Comparison of ENCODE assay signal across 22 cellular contexts in genomic region chr9:132472599-132472998, GRCh38.
"Had no signal": no experiment of that assay in that cellular context is flagged by ENCODE, and none has a peak within 500 bp of the region (broad histone marks: within the 10 kb centered on the region; RNA-seq: fewer than 3 reads in every experiment).

No MANE protein-coding gene starts in this region.

- H3K9me3 ChIP-seq: body of pancreas, gastroesophageal sphincter, left ventricle myocardium inferior, prostate gland, spleen, testis, vagina had no signal

- H3K27ac Mint-ChIP-seq: activated CD4-positive, alpha-beta memory T cell treated with anti-CD3 and anti-CD28 coated beads, Interleukin-2, amount 10 ng/mL, durations not matched to agents 7 days and 5 days; activated CD4-positive, alpha-beta T cell treated with anti-CD3 and anti-CD28 coated beads, Interleukin-2, amount 10 ng/mL, durations not matched to agents 24 days and 14 days; activated naive CD4-positive, alpha-beta T cell treated with anti-CD3 and anti-CD28 coated beads, Interleukin-2, amount 50 U/mL, for 24 hours; naive thymus-derived CD4-positive, alpha-beta T cell; type B pancreatic cell had no signal

- H3K36me3 ChIP-seq: cardiac muscle cell, gastroesophageal sphincter, left ventricle myocardium inferior, prostate gland, spleen, vagina had no signal

- DNase-seq: activated CD4-positive, alpha-beta memory T cell treated with anti-CD3 and anti-CD28 coated beads, Interleukin-2, amount 10 ng/mL, durations not matched to agents 7 days and 5 days; activated CD4-positive, alpha-beta T cell treated with anti-CD3 and anti-CD28 coated beads, Interleukin-2, amount 10 ng/mL, durations not matched to agents 24 days and 14 days; activated gamma-delta T cell treated with Interleukin-2 at 50 U/mL for 16 hours; anterior cingulate cortex; body of pancreas; cortex of kidney; head of caudate nucleus; hypothalamus; left ventricle myocardium inferior; naive thymus-derived CD4-positive, alpha-beta T cell; stimulated activated CD4-positive, alpha-beta T cell treated with anti-CD3 and anti-CD28 coated beads, Interleukin-4, amount 100 ng/mL, for 1 hour; stimulated activated naive CD4-positive, alpha-beta T cell; testis had no signal

- H3K27ac ChIP-seq: body of pancreas, cardiac muscle cell, epithelial cell of prostate, gastroesophageal sphincter, left ventricle myocardium inferior, prostate gland, spleen, testis, vagina, VCaP had no signal

- H3K36me3 Mint-ChIP-seq: activated naive CD4-positive, alpha-beta T cell treated with anti-CD3 and anti-CD28 coated beads, Interleukin-2, amount 50 U/mL, for 24 hours; naive thymus-derived CD4-positive, alpha-beta T cell; type B pancreatic cell had no signal

- H3K4me1 ChIP-seq: body of pancreas, gastroesophageal sphincter, prostate gland, spleen, testis, vagina had no signal

- H3K4me3 ChIP-seq: body of pancreas, cardiac muscle cell, gastroesophageal sphincter, left ventricle myocardium inferior, prostate gland, spleen, testis, vagina had no signal

- H3K4me1 Mint-ChIP-seq: activated CD4-positive, alpha-beta memory T cell treated with anti-CD3 and anti-CD28 coated beads, Interleukin-2, amount 10 ng/mL, durations not matched to agents 7 days and 5 days; activated CD4-positive, alpha-beta T cell treated with anti-CD3 and anti-CD28 coated beads, Interleukin-2, amount 10 ng/mL, durations not matched to agents 24 days and 14 days; activated naive CD4-positive, alpha-beta T cell treated with anti-CD3 and anti-CD28 coated beads, Interleukin-2, amount 50 U/mL, for 24 hours; naive thymus-derived CD4-positive, alpha-beta T cell had no signal

- H3K4me3 Mint-ChIP-seq: activated CD4-positive, alpha-beta memory T cell treated with anti-CD3 and anti-CD28 coated beads, Interleukin-2, amount 10 ng/mL, durations not matched to agents 7 days and 5 days; activated CD4-positive, alpha-beta T cell treated with anti-CD3 and anti-CD28 coated beads, Interleukin-2, amount 10 ng/mL, durations not matched to agents 24 days and 14 days; activated naive CD4-positive, alpha-beta T cell treated with anti-CD3 and anti-CD28 coated beads, Interleukin-2, amount 50 U/mL, for 24 hours; naive thymus-derived CD4-positive, alpha-beta T cell; type B pancreatic cell had no signal

- H3K27me3 ChIP-seq: body of pancreas, cardiac muscle cell, testis, vagina had no signal

- H3K9me3 Mint-ChIP-seq: activated CD4-positive, alpha-beta memory T cell treated with anti-CD3 and anti-CD28 coated beads, Interleukin-2, amount 10 ng/mL, durations not matched to agents 7 days and 5 days; activated CD4-positive, alpha-beta T cell treated with anti-CD3 and anti-CD28 coated beads, Interleukin-2, amount 10 ng/mL, durations not matched to agents 24 days and 14 days; activated naive CD4-positive, alpha-beta T cell treated with anti-CD3 and anti-CD28 coated beads, Interleukin-2, amount 50 U/mL, for 24 hours; naive thymus-derived CD4-positive, alpha-beta T cell; type B pancreatic cell had no signal

- ATAC-seq: body of pancreas; gastroesophageal sphincter; naive thymus-derived CD4-positive, alpha-beta T cell had no signal
